8 cellular contexts compared by ENCODE assay signal in the genomic region with DNA sequence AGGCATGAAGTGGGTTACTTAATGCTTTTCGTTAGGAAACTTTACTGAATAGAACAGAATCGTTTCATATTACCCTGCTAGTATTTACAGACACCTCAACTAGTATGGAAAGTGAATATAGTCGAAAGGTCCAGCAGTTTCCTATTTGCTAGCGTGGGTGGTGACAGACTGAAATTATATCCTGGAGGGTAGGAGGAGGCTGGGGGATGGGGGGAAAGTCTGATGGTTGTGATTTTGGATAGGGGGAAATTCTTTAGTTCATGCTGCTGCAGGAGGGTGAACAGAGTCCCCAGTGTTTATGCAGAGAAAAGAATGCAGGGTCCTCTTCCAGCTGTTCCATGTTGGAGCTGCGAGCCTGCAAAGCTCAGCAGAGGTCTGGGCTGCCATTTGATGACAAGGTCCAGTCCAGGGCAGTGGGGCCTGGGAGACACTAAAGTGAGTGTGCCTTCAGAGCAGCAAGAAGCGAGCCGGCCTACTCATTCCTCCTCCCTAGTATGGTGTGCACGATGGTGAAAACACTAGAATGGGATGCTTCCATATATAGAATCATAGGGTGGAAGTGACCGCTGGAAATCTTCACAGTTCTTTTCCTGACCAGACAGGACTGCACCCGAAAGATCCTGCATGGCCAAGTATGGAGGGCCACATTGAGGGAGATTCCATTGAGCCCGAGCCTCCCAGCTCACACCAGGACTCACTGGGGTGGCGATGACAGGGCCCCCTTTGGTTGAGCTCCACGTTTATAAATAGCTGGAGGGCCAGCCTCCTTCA. TPM values are rescaled to one million over a fixed set of nuclear protein-coding genes. Genes with fewer than 3 reads are reported as not detected.
DNase-seq lines count a peak whose midpoint lies in the region; ATAC-seq and TF ChIP-seq lines count a peak whose summit lies in the region.

No MANE protein-coding gene starts in this region.

- H3K9me3 ChIP-seq in HUES6 (ENCODE audit: control insufficient read depth, insufficient read depth, low read depth, low read length) (no peaks in the 10 kb centered on the region), mammary epithelial cell (replicated peaks; ENCODE audit: insufficient read depth, low read length) (no peaks in the 10 kb centered on the region)

- H3K27ac ChIP-seq in HUES6 (ENCODE audit: low read depth, low read length) (no peak overlapping the region), mammary epithelial cell (ENCODE audit: insufficient read depth, low read depth, low read length) (peak overlapping the region; percentile 88)

- peaks cover 11% of the 10 kb centered on the region for H3K27me3 ChIP-seq in HUES6 (ENCODE audit: control insufficient read depth, insufficient read depth, low read length)
- H3K27me3 ChIP-seq in mammary epithelial cell (ENCODE audit: insufficient read depth, low read length) = no peaks in the 10 kb centered on the region
- no peaks in the 10 kb centered on the region for H3K27me3 ChIP-seq in kidney epithelial cell (ENCODE audit: control insufficient read depth, insufficient read depth, low read length)

- no TSS peak for BruUV-seq in mammary epithelial cell (replicated peaks; lab: Mats Ljungman, UMichigan)

- H3K4me3 ChIP-seq in HUES6 (ENCODE audit: low read depth, low read length) = peak overlapping the region; percentile 44
- H3K4me3 ChIP-seq in mammary epithelial cell (replicated peaks in 1 of 3; ENCODE audit: insufficient read depth in 1 of 3, low read depth in 2 of 3, low read length in 3 of 3) = peak overlapping the region in 2 of 3 experiments; percentile 39 to 90
- H3K4me3 ChIP-seq in kidney epithelial cell (ENCODE audit: low read depth, low read length) = peak overlapping the region; percentile 32

- dilution Hi-C loops in mammary epithelial cell (cut with HindIII; ENCODE audit: low sequenced_read_pairs) = loop anchor here (5.0 kb wide), 1 partner anchor 118 kb away; no protein-coding TSS in a partner anchor

- H3K9ac ChIP-seq in HUES6 (ENCODE audit: low read length) (no peak overlapping the region), mammary epithelial cell (ENCODE audit: insufficient read depth, low read length) (peak overlapping the region; percentile 77)

- TF ChIP-seq CTCF in mammary epithelial cell (conservative IDR thresholded peaks at IDR 0.05 in 1 of 2, IDR thresholded peaks at IDR 0.05 in 1 of 2; ENCODE audit: extremely low read depth in 1 of 2, insufficient read depth in 1 of 2, low read depth in 1 of 2, low read length in 2 of 2) = no peak
- no peak for TF ChIP-seq CTCF in kidney epithelial cell (IDR thresholded peaks at IDR 0.05; ENCODE audit: insufficient read depth, low read length, poor library complexity, severe bottlenecking)

- H4K20me1 ChIP-seq in mammary epithelial cell (ENCODE audit: insufficient read depth, low read length) = no peaks in the 10 kb centered on the region

- peaks cover 19% of the 10 kb centered on the region; the same call in 1 of the 2 replicates for H3K4me1 ChIP-seq in HUES6 (ENCODE audit: control insufficient read depth, insufficient read depth, low read length)
- peaks cover 40% of the 10 kb centered on the region for H3K4me1 ChIP-seq in mammary epithelial cell (ENCODE audit: insufficient read depth, low read length)

- ATAC-seq in GM21526 (IDR thresholded peaks at IDR 0.05; ENCODE audit: low FRiP score, unreplicated experiment) (no peak), HG03457 (IDR thresholded peaks at IDR 0.05; ENCODE audit: unreplicated experiment) (no peak)

- WGBS in mammary epithelial cell (ENCODE audit: low coverage, missing lambda C conversion rate) = 83% methylated on average over 13 of the region's 13 CpGs

- H3K36me3 ChIP-seq in HUES6 (ENCODE audit: control insufficient read depth, insufficient read depth, low read length) (peaks cover 22% of the 10 kb centered on the region; the same call in 1 of the 2 replicates), mammary epithelial cell (ENCODE audit: insufficient read depth, low read length) (peaks cover 11% of the 10 kb centered on the region), kidney epithelial cell (ENCODE audit: control insufficient read depth, insufficient read depth, low read length) (no peaks in the 10 kb centered on the region)

- DNase-seq in mammary epithelial cell (no peak), kidney epithelial cell (ENCODE audit: low read depth) (no peak), superior temporal gyrus (ENCODE audit: extremely low spot score) (peak; percentile 37), SK-N-DZ (ENCODE audit: low spot score) (no peak), SW480 (ENCODE audit: low spot score) (no peak)

- intact Hi-C loops in mammary epithelial cell (cut with micrococcal nuclease) = loop anchor here (10.0 kb wide), 1 partner anchor 204 kb away; no protein-coding TSS in a partner anchor

- in situ Hi-C loops in mammary epithelial cell (cut with MboI; ENCODE audit: low sequenced_read_pairs in 2 of 2) = loop anchor here in 1 of 2 donors (10.0 kb wide), 1 partner anchor 236 kb away; no protein-coding TSS in a partner anchor

- no peak overlapping the region for H2AFZ ChIP-seq in mammary epithelial cell (ENCODE audit: low read depth, low read length)

- peaks cover 72% of the 10 kb centered on the region for H3K79me2 ChIP-seq in mammary epithelial cell (ENCODE audit: insufficient read depth, low read length)

- CTCF ChIA-PET in mammary epithelial cell (lab: Charles Lee; ENCODE audit: low non-redundant PET) = interaction anchor here (0.5 to 1.0 kb wide), 2 partner anchors 150 to 204 kb away, joined by 4 to 22 read pairs; no protein-coding TSS in a partner anchor

- peak overlapping the region; percentile 100 for H3K4me2 ChIP-seq in mammary epithelial cell (ENCODE audit: insufficient read depth, low read depth, low read length)

RNA-seq across cellular contexts. Expression of gene SAMD4A, which starts 2.1 kb away (rescaled TPM):
- total RNA-seq in mammary epithelial cell (10 to 100 TPM; 42.0 to 48.8 TPM), kidney epithelial cell (14.5 and 20.5 TPM in 2 replicates)
- 5.6 TPM for polyA plus RNA-seq in mammary epithelial cell
- polyA minus RNA-seq in mammary epithelial cell = 61.9 TPM
- polyA plus RNA-seq in SK-N-DZ (2014; cell fraction: cytosol; rRNA removed) = 0.02 TPM in 1 of 2 replicates, not detected in the other
- not detected in 2 replicates for polyA plus RNA-seq in SK-N-DZ (2014; cell fraction: nucleus; rRNA removed)

RNA-seq across cellular contexts. Expression of gene CGRRF1, which starts 59.3 kb away (rescaled TPM):
- 10 to 100 TPM; 14.3 to 16.4 TPM for total RNA-seq in mammary epithelial cell
- polyA plus RNA-seq in mammary epithelial cell = 6.7 TPM
- not detected for polyA minus RNA-seq in mammary epithelial cell
- total RNA-seq in kidney epithelial cell = 13.4 and 15.4 TPM in 2 replicates
- polyA plus RNA-seq in SK-N-DZ (2014; cell fraction: cytosol; rRNA removed) = 15.2 and 17.8 TPM in 2 replicates
- polyA plus RNA-seq in SK-N-DZ (2014; cell fraction: nucleus; rRNA removed) = 16.3 and 23.9 TPM in 2 replicates
